12 cellular contexts compared by ENCODE assay signal in the genomic region with DNA sequence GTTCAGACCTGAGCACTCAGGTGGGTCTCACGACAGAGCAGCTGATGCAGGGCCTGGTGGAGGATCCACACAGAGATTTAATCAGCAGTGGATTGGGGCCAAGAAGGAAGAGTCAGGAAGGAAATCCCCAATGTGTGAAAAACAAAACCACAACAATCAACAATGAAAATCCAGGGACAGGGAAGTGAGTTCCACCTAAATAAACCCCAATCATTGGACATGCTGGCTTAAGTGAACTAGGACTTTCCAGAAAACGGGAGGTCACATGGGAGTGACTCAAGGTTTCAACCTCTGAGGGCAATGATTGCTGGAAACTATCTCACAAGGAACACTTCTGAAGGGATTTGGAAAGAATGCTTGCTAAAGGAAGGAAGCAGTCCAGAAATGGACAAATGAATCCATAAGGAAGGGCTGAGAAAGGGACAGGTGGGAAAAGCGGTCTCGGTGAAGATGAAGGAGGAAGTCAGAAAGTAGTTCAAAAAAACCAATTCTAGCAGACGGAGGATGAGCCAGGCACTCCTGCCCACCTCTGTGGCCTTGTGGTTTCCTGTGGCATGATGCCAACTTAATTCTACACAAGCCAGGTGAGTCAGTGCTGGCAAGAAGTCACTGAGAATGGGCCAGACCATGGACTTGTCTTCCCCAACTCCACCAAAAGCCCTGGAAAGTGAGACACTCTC. TPM values are rescaled to one million over a fixed set of nuclear protein-coding genes. Genes with fewer than 3 reads are reported as not detected.
DNase-seq lines count a peak whose midpoint lies in the region; ATAC-seq, FAIRE-seq and TF ChIP-seq lines count a peak whose summit lies in the region.
"Had no signal": no experiment of that assay in that cellular context is flagged by ENCODE, and none has a peak within 500 bp of the region (broad histone marks: within the 10 kb centered on the region; RNA-seq: fewer than 3 reads in every experiment).

No MANE protein-coding gene starts in this region.

- TF ChIP-seq CTCF in bronchial epithelial cell (IDR thresholded peaks at IDR 0.05; ENCODE audit: insufficient read depth, low read length, severe bottlenecking): no peak
- TF ChIP-seq CTCF in osteoblast (IDR thresholded peaks at IDR 0.05; ENCODE audit: extremely low read depth, low read depth, low read length): no peak
- no peak for TF ChIP-seq CTCF in heart left ventricle (IDR thresholded peaks at IDR 0.05)

- no peak overlapping the region for H3K4me2 ChIP-seq in osteoblast (ENCODE audit: insufficient read depth, low read length)
- H3K4me2 ChIP-seq: KMS-11 had no signal

- FAIRE-seq in bronchial epithelial cell (lab: Jason Lieb, UNC): peak; percentile 40

- H3K4me1 ChIP-seq in osteoblast (ENCODE audit: insufficient read depth, low read length) (no peaks in the 10 kb centered on the region), heart left ventricle (no peaks in the 10 kb centered on the region)

- ATAC-seq in heart left ventricle: no peak

- intact Hi-C loops in heart left ventricle (cut with DNase I): no loop called here

- H3K36me3 ChIP-seq in bronchial epithelial cell (ENCODE audit: control insufficient read depth, insufficient read depth, low read length) (no peaks in the 10 kb centered on the region), osteoblast (ENCODE audit: insufficient read depth, low read length) (no peaks in the 10 kb centered on the region), heart left ventricle (no peaks in the 10 kb centered on the region)

- H2AFZ ChIP-seq in osteoblast (ENCODE audit: low read length): no peak overlapping the region

- H3K27ac ChIP-seq in osteoblast (ENCODE audit: low read depth, low read length) (no peak overlapping the region), heart left ventricle (no peak overlapping the region)
- H3K27ac ChIP-seq: KMS-11 had no signal

- DNase-seq in HT-29 (ENCODE audit: low spot score) (peak; percentile 71), SW480 (ENCODE audit: low spot score) (peak; percentile 67), bronchial epithelial cell (ENCODE audit: low read depth) (peak; percentile 95), NK-92 (lab: John Stamatoyannopoulos, UW; ENCODE audit: unreplicated experiment) (no peak), osteoblast (ENCODE audit: insufficient read length, low spot score, missing footprints) (no peak), heart left ventricle (no peak)
- peak; percentile 8 for DNase-seq in stimulated activated CD4-positive, alpha-beta T cell treated with anti-CD3 and anti-CD28 coated beads, Interleukin-2, amount 100 ng/mL, for 4 hours (ENCODE audit: low read depth)
- DNase-seq: activated B cell treated with CpG ODN at 0.5 μM for 24 hours, GF-D8, hypothalamus, NCI-H69 had no signal

- no peaks in the 10 kb centered on the region for H3K79me2 ChIP-seq in osteoblast (ENCODE audit: insufficient read depth, low read length)

- no peaks in the 10 kb centered on the region for H3K9me3 ChIP-seq in osteoblast (ENCODE audit: low read depth, low read length)
- H3K9me3 ChIP-seq in heart left ventricle: no peaks in the 10 kb centered on the region

- H4K20me1 ChIP-seq in osteoblast (ENCODE audit: insufficient read depth, low read length): no peaks in the 10 kb centered on the region

- H3K4me3 ChIP-seq in bronchial epithelial cell (ENCODE audit: low read depth, low read length) (no peak overlapping the region), osteoblast (ENCODE audit: insufficient read depth, low read length) (no peak overlapping the region), heart left ventricle (no peak overlapping the region)

- WGBS in heart left ventricle, 4 donors: 68 to 81% (median 74%) methylated on average over 5 of the region's 5 CpGs

- H3K27me3 ChIP-seq in bronchial epithelial cell (ENCODE audit: control insufficient read depth, insufficient read depth, low read length) (no peaks in the 10 kb centered on the region), osteoblast (ENCODE audit: insufficient read depth, low read length) (no peaks in the 10 kb centered on the region), heart left ventricle (no peaks in the 10 kb centered on the region)

- TF ChIP-seq POLR2A in heart left ventricle (IDR thresholded peaks at IDR 0.05): no peak

RNA-seq across cellular contexts. Expression of a gene that starts 15.4 kb away (rescaled TPM):
- total RNA-seq in HT-29 (2014; rRNA removed; shearing (Covaris generic)): 0.28 and 0.81 TPM in 2 replicates
- total RNA-seq in bronchial epithelial cell (1.9 and 6.1 TPM in 2 replicates), osteoblast (under 0.01 TPM in 2 replicates), heart left ventricle (under 1 TPM in 1 of 9 donors, not detected in 8; 0.08 TPM)
- under 1 TPM in 1 of 2 donors, not detected in 1; 0.06 TPM for polyA plus RNA-seq in heart left ventricle
- total RNA-seq: activated B cell treated with CpG ODN at 0.5 μM for 24 hours had no signal

Comparison
In these comparisons a context has a peak if more than half of its experiments do, and no peak if none do; other contexts are left out.
1. DNase-seq: peak in HT-29 (single experiment), SW480 (single experiment), bronchial epithelial cell (single experiment) and stimulated activated CD4-positive, alpha-beta T cell treated with anti-CD3 and anti-CD28 coated beads, Interleukin-2, amount 100 ng/mL, for 4 hours (single experiment); none in NK-92 (single experiment), osteoblast (single experiment) and heart left ventricle (0 of 5).